In genomic region chr1:231934797-231935196, GRCh38 we compare ENCODE assay signal across 1 cellular context.
A peak's percentile ranks its signal among the peaks of the same experiment; 100 is the strongest.
TF ChIP-seq lines count a peak whose summit lies in the region.

No MANE protein-coding gene starts in this region.

TF ChIP-seq in HEK293, 187 proteins besides CTCF, POLR2A, EP300 and RAD21 (continued from another document and continues in another):
- TF ChIP-seq REST (tag by site-specific recombination; IDR thresholded peaks at IDR 0.05) (no peak), ZBTB20 (tag by site-specific recombination; IDR thresholded peaks at IDR 0.05) (no peak), ZNF785 (tag by site-specific recombination; IDR thresholded peaks at IDR 0.05) (no peak), ZBTB48 (tag by site-specific recombination; IDR thresholded peaks at IDR 0.05) (peak; percentile 45; the same call in 1 of the 2 replicates), KLF17 (tag by site-specific recombination; IDR thresholded peaks at IDR 0.05) (no peak), ZNF223 (tag by site-specific recombination; IDR thresholded peaks at IDR 0.05) (no peak), ZNF155 (tag by site-specific recombination; IDR thresholded peaks at IDR 0.05) (no peak), ZNF514 (tag by site-specific recombination; IDR thresholded peaks at IDR 0.05) (no peak), PRDM1 (tag by site-specific recombination; IDR thresholded peaks at IDR 0.05) (no peak), FEZF1 (tag by site-specific recombination; IDR thresholded peaks at IDR 0.05) (peak; percentile 72; the same call in 1 of the 2 replicates), ZNF610 (tag by site-specific recombination; IDR thresholded peaks at IDR 0.05; ENCODE audit: borderline replicate concordance) (peak; percentile 90), ZNF433 (tag by site-specific recombination; IDR thresholded peaks at IDR 0.05; ENCODE audit: low read depth) (no peak), ZNF148 (tag by site-specific recombination; IDR thresholded peaks at IDR 0.05; ENCODE audit: borderline replicate concordance) (no peak), ZNF362 (tag by site-specific recombination; IDR thresholded peaks at IDR 0.05) (no peak), ZNF324 (tag by site-specific recombination; IDR thresholded peaks at IDR 0.05) (no peak), ZNF354C (tag by site-specific recombination; IDR thresholded peaks at IDR 0.05; ENCODE audit: borderline replicate concordance, low read depth) (no peak), BCL11B (tag by site-specific recombination; IDR thresholded peaks at IDR 0.05; ENCODE audit: low read depth) (no peak; the same call in 1 of the 2 replicates), ZNF404 (tag by site-specific recombination; IDR thresholded peaks at IDR 0.05) (no peak), ELK4 (IDR thresholded peaks at IDR 0.05; ENCODE audit: borderline replicate concordance, low read depth, low read length) (no peak), ZNF692 (tag by site-specific recombination; IDR thresholded peaks at IDR 0.05) (peak; percentile 23; the same call in 1 of the 2 replicates), GLI4 (tag by site-specific recombination; IDR thresholded peaks at IDR 0.05) (no peak), KLF16 (tag by site-specific recombination; IDR thresholded peaks at IDR 0.05) (no peak), ZNF561 (tag by site-specific recombination; IDR thresholded peaks at IDR 0.05; ENCODE audit: borderline replicate concordance) (peak; percentile 82; the same call in 1 of the 2 replicates), ZNF501 (tag by site-specific recombination; IDR thresholded peaks at IDR 0.05) (0 out of 2 replicates have a peak, but pooled peaks have one; percentile 7), ZBTB17 (tag by site-specific recombination; IDR thresholded peaks at IDR 0.05) (0 out of 2 replicates have a peak, but pooled peaks have one; percentile 45), ZNF157 (tag by site-specific recombination; IDR thresholded peaks at IDR 0.05) (no peak), INSM2 (tag by site-specific recombination; IDR thresholded peaks at IDR 0.05) (no peak), ATF2 (tag by site-specific recombination; IDR thresholded peaks at IDR 0.05; ENCODE audit: low read depth) (no peak), SP2 (tag by site-specific recombination; IDR thresholded peaks at IDR 0.05) (no peak), ZNF513 (tag by site-specific recombination; IDR thresholded peaks at IDR 0.05) (peak; percentile 20; the same call in 1 of the 2 replicates), YY1 (tag by site-specific recombination; IDR thresholded peaks at IDR 0.05) (no peak), ZNF621 (tag by site-specific recombination; IDR thresholded peaks at IDR 0.05) (no peak), ZNF133 (tag by site-specific recombination; IDR thresholded peaks at IDR 0.05) (no peak), ZNF132 (tag by site-specific recombination; IDR thresholded peaks at IDR 0.05; ENCODE audit: borderline replicate concordance) (no peak), GLI2 (tag by site-specific recombination; IDR thresholded peaks at IDR 0.05; ENCODE audit: borderline replicate concordance, low read depth) (no peak), ZNF398 (tag by site-specific recombination; IDR thresholded peaks at IDR 0.05) (no peak), ZNF416 (tag by site-specific recombination; IDR thresholded peaks at IDR 0.05) (no peak), ZNF707 (tag by site-specific recombination; IDR thresholded peaks at IDR 0.05) (no peak), ZNF394 (tag by site-specific recombination; IDR thresholded peaks at IDR 0.05; ENCODE audit: borderline replicate concordance) (no peak), GFI1B (tag by site-specific recombination; IDR thresholded peaks at IDR 0.05) (no peak), ZNF248 (tag by site-specific recombination; IDR thresholded peaks at IDR 0.05) (no peak), ZNF830 (tag by site-specific recombination; IDR thresholded peaks at IDR 0.05; ENCODE audit: low read depth) (no peak), ZBTB6 (tag by site-specific recombination; IDR thresholded peaks at IDR 0.05) (no peak), ZNF555 (tag by site-specific recombination; conservative IDR thresholded peaks at IDR 0.05) (no peak), OSR2 (tag by site-specific recombination; IDR thresholded peaks at IDR 0.05) (peak; percentile 38; the same call in 1 of the 2 replicates)
